ENCODE assay signal across 14 cellular contexts in the genomic region with DNA sequence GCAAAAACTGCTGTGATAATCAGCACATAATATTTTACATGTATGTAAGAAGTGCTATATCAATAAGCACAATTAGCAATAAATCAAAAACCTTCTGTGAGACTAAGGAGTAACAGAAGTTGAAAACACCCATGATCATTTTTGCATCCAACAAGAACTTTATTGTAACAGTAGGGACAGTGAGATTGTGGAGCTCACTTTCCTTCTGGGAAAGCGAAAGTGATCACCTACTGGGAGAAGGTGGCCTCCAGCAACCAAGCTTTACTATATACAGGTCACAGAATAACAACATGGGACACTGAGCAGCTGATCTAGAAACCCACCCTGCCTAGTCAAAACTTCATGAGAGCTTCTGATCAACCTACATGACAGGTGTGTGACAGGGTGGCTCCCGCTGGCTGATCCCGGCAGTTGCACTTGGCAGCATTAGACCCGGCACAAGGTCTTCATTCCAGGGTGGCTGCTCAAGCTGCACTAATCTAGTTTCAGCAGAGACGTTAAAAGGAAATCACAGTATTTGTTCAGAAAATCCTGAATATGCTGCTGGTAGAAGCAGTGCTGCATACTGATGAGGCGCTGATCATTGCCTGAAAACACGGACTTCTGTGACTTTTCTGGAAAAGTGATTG.
DNase-seq lines count a peak whose midpoint lies in the region; ATAC-seq, FAIRE-seq and TF ChIP-seq lines count a peak whose summit lies in the region.
"Had no signal": no experiment of that assay in that cellular context is flagged by ENCODE, and none has a peak within 500 bp of the region (broad histone marks: within the 10 kb centered on the region; RNA-seq: fewer than 3 reads in every experiment).

No MANE protein-coding gene starts in this region.

- H3K4me3 ChIP-seq in kidney (ENCODE audit: low read length in 2 of 2) (peak overlapping the region; percentile 66 to 68), suprapubic skin (peak overlapping the region; percentile 14), foreskin fibroblast (ENCODE audit: low read depth in 1 of 2, low read length in 2 of 2) (no peak overlapping the region)
- H3K4me3 ChIP-seq: skin epidermis had no signal

- WGBS in suprapubic skin = 44% methylated on average over 7 of the region's 7 CpGs

- peaks cover 0 to 4% of the 10 kb centered on the region in 2 donors for H3K4me1 ChIP-seq in kidney (ENCODE audit: control insufficient read depth in 1 of 2, insufficient read depth in 1 of 2, low read depth in 1 of 2, low read length in 2 of 2)
- H3K4me1 ChIP-seq in suprapubic skin = no peaks in the 10 kb centered on the region

- no peaks in the 10 kb centered on the region for H3K36me3 ChIP-seq in kidney (ENCODE audit: control insufficient read depth in 1 of 2, insufficient read depth in 2 of 2, low read length in 2 of 2)
- H3K36me3 ChIP-seq in suprapubic skin = no peaks in the 10 kb centered on the region

- intact Hi-C loops in kidney (cut with DNase I) = no loop called here

- TF ChIP-seq CTCF in kidney (IDR thresholded peaks at IDR 0.05; ENCODE audit: borderline replicate concordance, extremely low read depth, insufficient read depth) = no peak
- TF ChIP-seq CTCF in suprapubic skin (IDR thresholded peaks at IDR 0.05) = no peak
- no peak for TF ChIP-seq CTCF in foreskin fibroblast (IDR thresholded peaks at IDR 0.05; ENCODE audit: low read depth, low read length)

- peak overlapping the region in 1 of 2 donors; percentile 12 for H3K27ac ChIP-seq in kidney (ENCODE audit: low read depth in 2 of 2, low read length in 2 of 2)
- H3K27ac ChIP-seq in suprapubic skin = no peak overlapping the region
- H3K27ac ChIP-seq: skin epidermis had no signal

- DNase-seq in NCI-H2171 treated with DMSO at 0.1 percent for 48 hours (lab: John Stamatoyannopoulos, UW) (peak; percentile 19), NCI-H2171 (lab: John Stamatoyannopoulos, UW) (no peak), astrocyte of the hippocampus (ENCODE audit: low read depth, low spot score) (peak; percentile 58), kidney (no peak), suprapubic skin (ENCODE audit: low spot score in 2 of 2) (no peak), SHP77 (lab: John Stamatoyannopoulos, UW) (no peak), foreskin fibroblast (no peak)
- DNase-seq: 8988T; activated CD8-positive, alpha-beta memory T cell treated with anti-CD3 and anti-CD28 coated beads for 24 hours had no signal

- no peak for FAIRE-seq in kidney (lab: Jason Lieb, UNC)
- FAIRE-seq: islet of Langerhans, TTC549 had no signal

- TF ChIP-seq POLR2A in suprapubic skin (IDR thresholded peaks at IDR 0.05) = no peak

- TF ChIP-seq EP300 in suprapubic skin (IDR thresholded peaks at IDR 0.05) = no peak

- peak overlapping the region; percentile 17 to 66 for H3K9ac ChIP-seq in kidney (ENCODE audit: low read length in 2 of 2)

- no peaks in the 10 kb centered on the region for H3K27me3 ChIP-seq in suprapubic skin

- peaks cover 0 to 3% of the 10 kb centered on the region in 2 donors for H3K9me3 ChIP-seq in kidney (ENCODE audit: control insufficient read depth in 1 of 2, low read length in 2 of 2)
- no peaks in the 10 kb centered on the region for H3K9me3 ChIP-seq in suprapubic skin

- no peak for ATAC-seq in GM18502 (IDR thresholded peaks at IDR 0.05; ENCODE audit: poor library complexity, unreplicated experiment)
- ATAC-seq: natural killer cell treated with Interleukin-12 subunit alpha and Interleukin-12 subunit beta and Interleukin-15 and Interleukin-18, amount 100 ng/mL, for 72 hours had no signal

Comparison
In these comparisons a context has a peak if more than half of its experiments do, and no peak if none do; other contexts are left out.
1. DNase-seq: peak in NCI-H2171 treated with DMSO at 0.1 percent for 48 hours (single experiment) and astrocyte of the hippocampus (single experiment); none in NCI-H2171 (single experiment), kidney (single experiment), suprapubic skin (0 of 2), SHP77 (0 of 2) and foreskin fibroblast (0 of 2).
2. H3K4me3 ChIP-seq: peak in kidney (2 of 2) and suprapubic skin (single experiment); none in foreskin fibroblast (0 of 2).